ENCODE assay signal across 1 cellular context in the genomic region with DNA sequence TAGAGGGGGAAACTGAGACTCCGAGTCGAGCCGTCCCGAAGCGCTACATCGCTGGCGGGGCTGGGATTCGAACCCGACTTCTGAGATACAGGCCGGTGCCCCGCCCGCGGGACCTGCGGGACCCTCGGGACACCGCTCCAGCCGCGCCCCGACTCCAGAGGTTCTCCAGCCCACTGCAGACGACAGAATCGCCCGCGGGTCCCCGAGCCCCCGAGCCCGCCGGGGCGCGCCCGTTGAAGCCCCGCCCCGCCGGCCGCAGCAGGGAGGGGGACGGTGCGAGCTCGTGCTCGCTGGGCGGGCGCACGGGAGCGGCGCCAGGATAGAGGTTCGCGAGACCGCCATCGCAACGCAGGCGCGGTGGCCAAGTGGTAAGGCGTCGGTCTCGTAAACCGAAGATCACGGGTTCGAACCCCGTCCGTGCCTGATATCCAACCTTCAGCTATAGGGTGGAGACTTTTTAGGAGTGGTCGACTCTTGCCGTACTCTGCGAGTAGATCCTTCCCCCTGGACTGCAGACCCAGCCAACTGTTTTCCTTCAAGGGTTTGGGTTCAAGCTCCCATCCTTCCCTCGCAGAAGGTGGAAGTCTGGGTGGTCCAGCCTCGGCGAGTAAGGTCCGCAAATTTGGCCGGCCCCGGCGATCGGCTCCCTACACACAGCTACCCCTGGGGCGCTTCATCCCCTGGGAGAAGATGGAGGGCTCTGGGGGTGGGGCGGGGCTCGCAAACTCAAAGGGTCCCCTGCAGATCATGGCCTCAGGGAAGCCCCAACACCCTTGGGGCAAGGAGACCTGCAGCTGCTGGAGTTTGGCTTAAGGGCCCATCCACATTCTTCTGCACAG.
TF ChIP-seq lines count a peak whose summit lies in the region.

No MANE protein-coding gene starts in this region.

TF ChIP-seq in HEK293, 187 proteins besides CTCF, POLR2A, EP300 and RAD21 (continued from another document):
- TF ChIP-seq, protein P1, sequence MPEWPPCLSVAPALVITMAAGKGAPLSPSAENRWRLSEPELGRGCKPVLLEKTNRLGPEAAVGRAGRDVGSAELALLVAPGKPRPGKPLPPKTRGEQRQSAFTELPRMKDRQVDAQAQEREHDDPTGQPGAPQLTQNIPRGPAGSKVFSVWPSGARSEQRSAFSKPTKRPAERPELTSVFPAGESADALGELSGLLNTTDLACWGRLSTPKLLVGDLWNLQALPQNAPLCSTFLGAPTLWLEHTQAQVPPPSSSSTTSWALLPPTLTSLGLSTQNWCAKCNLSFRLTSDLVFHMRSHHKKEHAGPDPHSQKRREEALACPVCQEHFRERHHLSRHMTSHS (tag by site-specific recombination; IDR thresholded peaks at IDR 0.05): peak; percentile 6; the same call in 1 of the 2 replicates
- TF ChIP-seq ZNF785 (tag by site-specific recombination; IDR thresholded peaks at IDR 0.05) (0 out of 2 replicates have a peak, but pooled peaks have one; percentile 15), ZNF132 (tag by site-specific recombination; IDR thresholded peaks at IDR 0.05; ENCODE audit: borderline replicate concordance) (no peak), ZNF2 (tag by site-specific recombination; IDR thresholded peaks at IDR 0.05) (peak; percentile 86), YY1 (tag by site-specific recombination; IDR thresholded peaks at IDR 0.05) (peak; percentile 30; the same call in 1 of the 2 replicates), SALL2 (tag by site-specific recombination; IDR thresholded peaks at IDR 0.05; ENCODE audit: borderline replicate concordance) (no peak), GLIS2 (tag by site-specific recombination; IDR thresholded peaks at IDR 0.05) (peak; percentile 79), ZNF311 (tag by site-specific recombination; IDR thresholded peaks at IDR 0.05; ENCODE audit: borderline replicate concordance) (no peak), ZNF292 (tag by site-specific recombination; IDR thresholded peaks at IDR 0.05; ENCODE audit: borderline replicate concordance, low read depth) (no peak), KLF1 (tag by site-specific recombination; IDR thresholded peaks at IDR 0.05) (peak; percentile 62), ZNF394 (tag by site-specific recombination; IDR thresholded peaks at IDR 0.05; ENCODE audit: borderline replicate concordance) (peak; percentile 73), KLF7 (tag by site-specific recombination; IDR thresholded peaks at IDR 0.05; ENCODE audit: borderline replicate concordance) (peak; percentile 72; the same call in 1 of the 2 replicates), ZNF843 (tag by site-specific recombination; IDR thresholded peaks at IDR 0.05) (peak; percentile 51; the same call in 1 of the 2 replicates), ZNF585B (tag by site-specific recombination; IDR thresholded peaks at IDR 0.05) (no peak), ZFP3 (tag by site-specific recombination; IDR thresholded peaks at IDR 0.05; ENCODE audit: low read depth) (no peak), ZNF24 (tag by site-specific recombination; IDR thresholded peaks at IDR 0.05) (peak; percentile 66), ZNF777 (tag by site-specific recombination; IDR thresholded peaks at IDR 0.05; ENCODE audit: borderline replicate concordance) (0 out of 2 replicates have a peak, but pooled peaks have one; percentile 48), ZNF138 (tag by site-specific recombination; IDR thresholded peaks at IDR 0.05; ENCODE audit: borderline replicate concordance) (no peak), ZFP37 (tag by site-specific recombination; IDR thresholded peaks at IDR 0.05) (peak; percentile 81; the same call in 1 of the 2 replicates), ZNF660 (tag by site-specific recombination; IDR thresholded peaks at IDR 0.05) (peak; percentile 95), ZNF677 (tag by site-specific recombination; IDR thresholded peaks at IDR 0.05) (0 out of 2 replicates have a peak, but pooled peaks have one; percentile 12), ZNF184 (tag by site-specific recombination; IDR thresholded peaks at IDR 0.05) (peak; percentile 69), SP3 (tag by site-specific recombination; IDR thresholded peaks at IDR 0.05) (peak; percentile 72), ZNF239 (tag by site-specific recombination; IDR thresholded peaks at IDR 0.05) (no peak), ZNF76 (tag by site-specific recombination; IDR thresholded peaks at IDR 0.05; ENCODE audit: borderline replicate concordance, low read depth) (0 out of 2 replicates have a peak, but pooled peaks have one; percentile 68)
- TF ChIP-seq, protein P2, sequence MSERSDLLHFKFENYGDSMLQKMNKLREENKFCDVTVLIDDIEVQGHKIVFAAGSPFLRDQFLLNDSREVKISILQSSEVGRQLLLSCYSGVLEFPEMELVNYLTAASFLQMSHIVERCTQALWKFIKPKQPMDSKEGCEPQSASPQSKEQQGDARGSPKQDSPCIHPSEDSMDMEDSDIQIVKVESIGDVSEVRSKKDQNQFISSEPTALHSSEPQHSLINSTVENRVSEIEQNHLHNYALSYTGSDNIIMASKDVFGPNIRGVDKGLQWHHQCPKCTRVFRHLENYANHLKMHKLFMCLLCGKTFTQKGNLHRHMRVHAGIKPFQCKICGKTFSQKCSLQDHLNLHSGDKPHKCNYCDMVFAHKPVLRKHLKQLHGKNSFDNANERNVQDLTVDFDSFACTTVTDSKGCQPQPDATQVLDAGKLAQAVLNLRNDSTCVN (tag by site-specific recombination; optimal IDR thresholded peaks at IDR 0.05): peak; percentile 92
- TF ChIP-seq, protein P3, sequence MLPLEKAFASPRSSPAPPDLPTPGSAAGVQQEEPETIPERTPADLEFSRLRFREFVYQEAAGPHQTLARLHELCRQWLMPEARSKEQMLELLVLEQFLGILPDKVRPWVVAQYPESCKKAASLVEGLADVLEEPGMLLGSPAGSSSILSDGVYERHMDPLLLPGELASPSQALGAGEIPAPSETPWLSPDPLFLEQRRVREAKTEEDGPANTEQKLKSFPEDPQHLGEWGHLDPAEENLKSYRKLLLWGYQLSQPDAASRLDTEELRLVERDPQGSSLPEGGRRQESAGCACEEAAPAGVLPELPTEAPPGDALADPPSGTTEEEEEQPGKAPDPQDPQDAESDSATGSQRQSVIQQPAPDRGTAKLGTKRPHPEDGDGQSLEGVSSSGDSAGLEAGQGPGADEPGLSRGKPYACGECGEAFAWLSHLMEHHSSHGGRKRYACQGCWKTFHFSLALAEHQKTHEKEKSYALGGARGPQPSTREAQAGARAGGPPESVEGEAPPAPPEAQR (tag by site-specific recombination; IDR thresholded peaks at IDR 0.05): peak; percentile 72; the same call in 1 of the 2 replicates
- TF ChIP-seq, protein P4, sequence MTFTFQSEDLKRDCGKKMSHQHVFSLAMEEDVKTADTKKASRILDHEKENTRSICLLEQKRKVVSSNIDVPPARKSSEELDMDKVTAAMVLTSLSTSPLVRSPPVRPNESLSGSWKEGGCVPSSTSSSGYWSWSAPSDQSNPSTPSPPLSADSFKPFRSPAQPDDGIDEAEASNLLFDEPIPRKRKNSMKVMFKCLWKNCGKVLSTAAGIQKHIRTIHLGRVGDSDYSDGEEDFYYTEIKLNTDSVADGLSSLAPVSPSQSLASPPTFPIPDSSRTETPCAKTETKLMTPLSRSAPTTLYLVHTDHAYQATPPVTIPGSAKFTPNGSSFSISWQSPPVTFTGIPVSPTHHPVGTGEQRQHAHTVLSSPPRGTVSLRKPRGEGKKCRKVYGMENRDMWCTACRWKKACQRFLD (tag by site-specific recombination; IDR thresholded peaks at IDR 0.05): no peak
- TF ChIP-seq, protein P5, sequence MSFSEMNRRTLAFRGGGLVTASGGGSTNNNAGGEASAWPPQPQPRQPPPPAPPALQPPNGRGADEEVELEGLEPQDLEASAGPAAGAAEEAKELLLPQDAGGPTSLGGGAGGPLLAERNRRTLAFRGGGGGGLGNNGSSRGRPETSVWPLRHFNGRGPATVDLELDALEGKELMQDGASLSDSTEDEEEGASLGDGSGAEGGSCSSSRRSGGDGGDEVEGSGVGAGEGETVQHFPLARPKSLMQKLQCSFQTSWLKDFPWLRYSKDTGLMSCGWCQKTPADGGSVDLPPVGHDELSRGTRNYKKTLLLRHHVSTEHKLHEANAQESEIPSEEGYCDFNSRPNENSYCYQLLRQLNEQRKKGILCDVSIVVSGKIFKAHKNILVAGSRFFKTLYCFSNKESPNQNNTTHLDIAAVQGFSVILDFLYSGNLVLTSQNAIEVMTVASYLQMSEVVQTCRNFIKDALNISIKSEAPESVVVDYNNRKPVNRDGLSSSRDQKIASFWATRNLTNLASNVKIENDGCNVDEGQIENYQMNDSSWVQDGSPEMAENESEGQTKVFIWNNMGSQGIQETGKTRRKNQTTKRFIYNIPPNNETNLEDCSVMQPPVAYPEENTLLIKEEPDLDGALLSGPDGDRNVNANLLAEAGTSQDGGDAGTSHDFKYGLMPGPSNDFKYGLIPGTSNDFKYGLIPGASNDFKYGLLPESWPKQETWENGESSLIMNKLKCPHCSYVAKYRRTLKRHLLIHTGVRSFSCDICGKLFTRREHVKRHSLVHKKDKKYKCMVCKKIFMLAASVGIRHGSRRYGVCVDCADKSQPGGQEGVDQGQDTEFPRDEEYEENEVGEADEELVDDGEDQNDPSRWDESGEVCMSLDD (tag by site-specific recombination; IDR thresholded peaks at IDR 0.05): peak; percentile 57; the same call in 1 of the 2 replicates
- TF ChIP-seq, protein P6, sequence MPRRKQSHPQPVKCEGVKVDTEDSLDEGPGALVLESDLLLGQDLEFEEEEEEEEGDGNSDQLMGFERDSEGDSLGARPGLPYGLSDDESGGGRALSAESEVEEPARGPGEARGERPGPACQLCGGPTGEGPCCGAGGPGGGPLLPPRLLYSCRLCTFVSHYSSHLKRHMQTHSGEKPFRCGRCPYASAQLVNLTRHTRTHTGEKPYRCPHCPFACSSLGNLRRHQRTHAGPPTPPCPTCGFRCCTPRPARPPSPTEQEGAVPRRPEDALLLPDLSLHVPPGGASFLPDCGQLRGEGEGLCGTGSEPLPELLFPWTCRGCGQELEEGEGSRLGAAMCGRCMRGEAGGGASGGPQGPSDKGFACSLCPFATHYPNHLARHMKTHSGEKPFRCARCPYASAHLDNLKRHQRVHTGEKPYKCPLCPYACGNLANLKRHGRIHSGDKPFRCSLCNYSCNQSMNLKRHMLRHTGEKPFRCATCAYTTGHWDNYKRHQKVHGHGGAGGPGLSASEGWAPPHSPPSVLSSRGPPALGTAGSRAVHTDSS (tag by site-specific recombination; IDR thresholded peaks at IDR 0.05): peak; percentile 56
- TF ChIP-seq, protein P7, sequence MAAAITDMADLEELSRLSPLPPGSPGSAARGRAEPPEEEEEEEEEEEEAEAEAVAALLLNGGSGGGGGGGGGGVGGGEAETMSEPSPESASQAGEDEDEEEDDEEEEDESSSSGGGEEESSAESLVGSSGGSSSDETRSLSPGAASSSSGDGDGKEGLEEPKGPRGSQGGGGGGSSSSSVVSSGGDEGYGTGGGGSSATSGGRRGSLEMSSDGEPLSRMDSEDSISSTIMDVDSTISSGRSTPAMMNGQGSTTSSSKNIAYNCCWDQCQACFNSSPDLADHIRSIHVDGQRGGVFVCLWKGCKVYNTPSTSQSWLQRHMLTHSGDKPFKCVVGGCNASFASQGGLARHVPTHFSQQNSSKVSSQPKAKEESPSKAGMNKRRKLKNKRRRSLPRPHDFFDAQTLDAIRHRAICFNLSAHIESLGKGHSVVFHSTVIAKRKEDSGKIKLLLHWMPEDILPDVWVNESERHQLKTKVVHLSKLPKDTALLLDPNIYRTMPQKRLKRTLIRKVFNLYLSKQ (tag by site-specific recombination; IDR thresholded peaks at IDR 0.05; ENCODE audit: borderline replicate concordance): no peak
- TF ChIP-seq, protein P8, sequence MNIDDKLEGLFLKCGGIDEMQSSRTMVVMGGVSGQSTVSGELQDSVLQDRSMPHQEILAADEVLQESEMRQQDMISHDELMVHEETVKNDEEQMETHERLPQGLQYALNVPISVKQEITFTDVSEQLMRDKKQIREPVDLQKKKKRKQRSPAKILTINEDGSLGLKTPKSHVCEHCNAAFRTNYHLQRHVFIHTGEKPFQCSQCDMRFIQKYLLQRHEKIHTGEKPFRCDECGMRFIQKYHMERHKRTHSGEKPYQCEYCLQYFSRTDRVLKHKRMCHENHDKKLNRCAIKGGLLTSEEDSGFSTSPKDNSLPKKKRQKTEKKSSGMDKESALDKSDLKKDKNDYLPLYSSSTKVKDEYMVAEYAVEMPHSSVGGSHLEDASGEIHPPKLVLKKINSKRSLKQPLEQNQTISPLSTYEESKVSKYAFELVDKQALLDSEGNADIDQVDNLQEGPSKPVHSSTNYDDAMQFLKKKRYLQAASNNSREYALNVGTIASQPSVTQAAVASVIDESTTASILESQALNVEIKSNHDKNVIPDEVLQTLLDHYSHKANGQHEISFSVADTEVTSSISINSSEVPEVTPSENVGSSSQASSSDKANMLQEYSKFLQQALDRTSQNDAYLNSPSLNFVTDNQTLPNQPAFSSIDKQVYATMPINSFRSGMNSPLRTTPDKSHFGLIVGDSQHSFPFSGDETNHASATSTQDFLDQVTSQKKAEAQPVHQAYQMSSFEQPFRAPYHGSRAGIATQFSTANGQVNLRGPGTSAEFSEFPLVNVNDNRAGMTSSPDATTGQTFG (tag by site-specific recombination; IDR thresholded peaks at IDR 0.05; ENCODE audit: borderline replicate concordance): peak; percentile 75; the same call in 1 of the 2 replicates
